ENCODE assay signal across 20 cellular contexts in the genomic region with DNA sequence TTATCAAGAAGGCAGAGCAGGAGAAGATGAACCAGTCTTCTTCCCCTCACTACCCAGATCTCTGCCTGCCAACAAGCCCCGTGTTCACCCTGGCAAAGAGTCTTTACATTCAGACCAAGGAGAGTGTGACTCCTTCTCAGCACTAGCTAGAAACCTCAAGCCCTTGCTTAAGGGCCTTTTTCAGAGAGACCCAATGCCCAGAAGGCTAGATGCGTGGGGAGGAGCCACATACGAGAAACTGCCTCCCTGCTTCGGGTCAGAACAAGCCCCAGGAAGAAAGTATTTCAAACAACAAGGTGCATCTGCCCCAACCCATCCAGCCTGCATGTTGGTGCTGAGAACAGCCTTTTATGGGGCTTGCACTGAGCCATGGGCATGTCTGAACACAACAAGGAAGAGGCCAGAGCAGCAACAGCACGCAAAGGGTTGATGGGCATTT.
A peak's percentile ranks its signal among the peaks of the same experiment; 100 is the strongest.
DNase-seq lines count a peak whose midpoint lies in the region; ATAC-seq, FAIRE-seq and TF ChIP-seq lines count a peak whose summit lies in the region.
"Had no signal": no experiment of that assay in that cellular context is flagged by ENCODE, and none has a peak within 500 bp of the region (broad histone marks: within the 10 kb centered on the region; RNA-seq: fewer than 3 reads in every experiment).

No MANE protein-coding gene starts in this region.

- H3K4me1 ChIP-seq in HUES64 (ENCODE audit: insufficient read depth, low read length) (peaks cover 84% of the 10 kb centered on the region), H1 (replicated peaks in 1 of 4; ENCODE audit: control insufficient read depth in 3 of 4, insufficient read depth in 4 of 4, low read length in 3 of 4) (peaks cover 13 to 47% (median 42%) of the 10 kb centered on the region in 4 experiments), mesendoderm (ENCODE audit: control insufficient read depth, low read depth, low read length) (peaks cover 36% of the 10 kb centered on the region)

- no peak for ATAC-seq in GM18907 (IDR thresholded peaks at IDR 0.05; ENCODE audit: unreplicated experiment)
- no peak for ATAC-seq in activated naive CD8-positive, alpha-beta T cell treated with anti-CD3 and anti-CD28 coated beads, Interleukin-2, amount 50 U/mL, for 24 hours

- TF ChIP-seq CTCF in H1 (IDR thresholded peaks at IDR 0.05; ENCODE audit: control extremely low read depth in 1 of 3, insufficient read depth in 1 of 3, low read depth in 1 of 3, low read length in 3 of 3): no peak
- no peak for TF ChIP-seq CTCF in GM10248 (IDR thresholded peaks at IDR 0.05; ENCODE audit: control extremely low read depth, extremely low read depth, low read depth, missing control alignments)

- CTCF ChIA-PET in H1 (lab: Charles Lee; ENCODE audit: partially characterized antibody): interaction anchor here (1.6 kb wide), 1 partner anchor 77 kb away, joined by 6 read pairs; no protein-coding TSS in a partner anchor
- CTCF ChIA-PET in GM10248 (lab: Yijun Ruan, JAX): no interaction called here

- H3K27ac ChIP-seq in HUES64 (ENCODE audit: low read depth, low read length) (no peak overlapping the region; the same call in 1 of the 2 replicates), H1 (ENCODE audit: low read depth, low read length) (no peak overlapping the region), mesendoderm (ENCODE audit: low read depth, low read length) (peak overlapping the region; percentile 25)
- H3K27ac ChIP-seq: thyroid gland had no signal

- H3K27ac Mint-ChIP-seq in activated naive CD8-positive, alpha-beta T cell treated with anti-CD3 and anti-CD28 coated beads, Interleukin-2, amount 50 U/mL, for 24 hours: no peak overlapping the region
- H3K27ac Mint-ChIP-seq: activated CD4-positive, alpha-beta memory T cell treated with anti-CD3 and anti-CD28 coated beads, Interleukin-2, amount 10 ng/mL, durations not matched to agents 7 days and 5 days had no signal

- no peaks in the 10 kb centered on the region for H3K79me1 ChIP-seq in H1 (ENCODE audit: low read depth, low read length)
- H3K79me1 ChIP-seq in mesendoderm (ENCODE audit: low read length): peaks cover 6% of the 10 kb centered on the region

- H2BK120ac ChIP-seq in H1 (replicated peaks; ENCODE audit: low read depth, low read length) (no peak overlapping the region), mesendoderm (ENCODE audit: low read depth, low read length) (no peak overlapping the region)

- H3K36me3 ChIP-seq in HUES64 (ENCODE audit: insufficient read depth, low read length): peaks cover 18% of the 10 kb centered on the region
- peaks cover 0 to 6% (median 2%) of the 10 kb centered on the region in 4 experiments; a peak in 2 of 8 replicates for H3K36me3 ChIP-seq in H1 (ENCODE audit: control insufficient read depth in 2 of 4, insufficient read depth in 4 of 4, low read length in 3 of 4)
- no peaks in the 10 kb centered on the region for H3K36me3 ChIP-seq in mesendoderm (ENCODE audit: control insufficient read depth, insufficient read depth, low read length)
- H3K36me3 ChIP-seq: thyroid gland had no signal

- H3K36me3 Mint-ChIP-seq in activated naive CD8-positive, alpha-beta T cell treated with anti-CD3 and anti-CD28 coated beads, Interleukin-2, amount 50 U/mL, for 24 hours (ENCODE audit: low read depth): no peaks in the 10 kb centered on the region

- H3K9me3 ChIP-seq in HUES64 (ENCODE audit: insufficient read depth, low read depth, low read length): no peaks in the 10 kb centered on the region
- H3K9me3 ChIP-seq in H1 (ENCODE audit: insufficient read depth in 2 of 2, low read depth in 1 of 2, low read length in 1 of 2): no peaks in the 10 kb centered on the region
- H3K9me3 ChIP-seq: thyroid gland had no signal

- H3K4ac ChIP-seq in H1 (replicated peaks; ENCODE audit: insufficient read length, low read depth, low read length) (no peak overlapping the region), mesendoderm (ENCODE audit: low read depth, low read length) (no peak overlapping the region)

- no peak overlapping the region for H2AFZ ChIP-seq in H1 (ENCODE audit: low read length)

- no peak; a peak in 1 of 3 replicates for TF ChIP-seq POLR2A in H1 (IDR thresholded peaks at IDR 0.05; ENCODE audit: control extremely low read depth in 1 of 2, low read depth in 2 of 2, low read length in 2 of 2)

- no peak overlapping the region for H4K91ac ChIP-seq in H1 (replicated peaks; ENCODE audit: insufficient read length, low read length)

- peaks cover 0 to 16% of the 10 kb centered on the region in 2 experiments; a peak in 2 of 4 replicates for H3K79me2 ChIP-seq in H1 (ENCODE audit: control insufficient read depth in 1 of 2, insufficient read depth in 2 of 2, low read length in 2 of 2)
- H3K79me2 ChIP-seq in mesendoderm (ENCODE audit: control insufficient read depth, insufficient read depth, low read length): peaks cover 10% of the 10 kb centered on the region

- TF ChIP-seq RAD21 in H1 (IDR thresholded peaks at IDR 0.05 in 1 of 2, conservative IDR thresholded peaks at IDR 0.05 in 1 of 2; ENCODE audit: low read depth in 2 of 2, low read length in 2 of 2): no peak

- H4K8ac ChIP-seq in H1 (ENCODE audit: extremely low read depth, insufficient read depth, low read length) (no peak overlapping the region), mesendoderm (ENCODE audit: low read depth, low read length) (no peak overlapping the region)

- POLR2A ChIA-PET in H1 (lab: Charles Lee; ENCODE audit: partially characterized antibody): interaction anchor here (1.2 kb wide), 1 partner anchor 47 kb away, joined by 3 read pairs; no protein-coding TSS in a partner anchor
- POLR2A ChIA-PET in GM10248 (lab: Yijun Ruan, JAX): no interaction called here

- no peak for DNase-seq in H1 (ENCODE audit: low read depth in 1 of 2, low spot score in 2 of 2)
- no peak for DNase-seq in mesendoderm
- peak; percentile 86 for DNase-seq in ureter (ENCODE audit: low spot score)
- no peak for DNase-seq in SK-N-DZ (ENCODE audit: low spot score)
- DNase-seq in activated naive CD8-positive, alpha-beta T cell treated with anti-CD3 and anti-CD28 coated beads, Interleukin-2, amount 50 U/mL, for 24 hours: no peak
- DNase-seq in GM10248 (ENCODE audit: extremely low spot score): no peak
- DNase-seq: activated CD4-positive, alpha-beta memory T cell treated with anti-CD3 and anti-CD28 coated beads, Interleukin-2, amount 10 ng/mL, durations not matched to agents 7 days and 5 days; activated gamma-delta T cell; activated T-cell treated with anti-CD3 and anti-CD28 coated beads for 4 hours; foreskin fibroblast; NCI-H1105; NCI-H510A treated with DMSO at 0.1 percent for 48 hours; NK-92 treated with Interleukin-12 subunit alpha and Interleukin-12 subunit beta, amount 100 ng/mL, for 24 hours; small intestine; stimulated activated naive CD4-positive, alpha-beta T cell; T1000; thyroid gland had no signal

- H4K5ac ChIP-seq in H1 (ENCODE audit: insufficient read length, low read depth, low read length) (no peak overlapping the region), mesendoderm (ENCODE audit: low read length) (no peak overlapping the region)

- peak overlapping the region; percentile 60 for H3K4me3 ChIP-seq in HUES64 (ENCODE audit: low read length)
- H3K4me3 ChIP-seq in H1 (ENCODE audit: extremely low read depth in 1 of 4, insufficient read depth in 2 of 4, low read depth in 3 of 4, low read length in 4 of 4): no peak overlapping the region
- no peak overlapping the region for H3K4me3 ChIP-seq in mesendoderm (ENCODE audit: low read length)
- H3K4me3 ChIP-seq: thyroid gland had no signal

- no peak overlapping the region for H3K56ac ChIP-seq in H1 (replicated peaks; ENCODE audit: insufficient read length, low read depth, low read length)
- peak overlapping the region; percentile 84 for H3K56ac ChIP-seq in mesendoderm (ENCODE audit: low read length)

- H3K18ac ChIP-seq in H1 (ENCODE audit: extremely low read depth, low read length) (no peak overlapping the region; the same call in 1 of the 2 replicates), mesendoderm (ENCODE audit: low read length) (peak overlapping the region; percentile 65)

- H3K4me2 ChIP-seq in H1 (ENCODE audit: insufficient read depth in 1 of 2, low read depth in 2 of 2, low read length in 2 of 2) (peak overlapping the region in 1 of 2 experiments; percentile 60; a peak in 3 of 4 replicates), mesendoderm (ENCODE audit: low read length) (peak overlapping the region; percentile 11)

- H2BK12ac ChIP-seq in H1 (ENCODE audit: low read depth, low read length): 0 out of 2 replicates have a peak overlapping the region, but pooled peaks have one; percentile 18

- H3K14ac ChIP-seq in H1 (ENCODE audit: insufficient read length): no peak overlapping the region

- H3K4me1 Mint-ChIP-seq in activated naive CD8-positive, alpha-beta T cell treated with anti-CD3 and anti-CD28 coated beads, Interleukin-2, amount 50 U/mL, for 24 hours: no peaks in the 10 kb centered on the region

- H3K9me3 Mint-ChIP-seq in activated naive CD8-positive, alpha-beta T cell treated with anti-CD3 and anti-CD28 coated beads, Interleukin-2, amount 50 U/mL, for 24 hours: no peaks in the 10 kb centered on the region
- H3K9me3 Mint-ChIP-seq: activated CD4-positive, alpha-beta memory T cell treated with anti-CD3 and anti-CD28 coated beads, Interleukin-2, amount 10 ng/mL, durations not matched to agents 7 days and 5 days had no signal

- H2BK15ac ChIP-seq in H1 (ENCODE audit: low read length) (peak overlapping the region; percentile 85), mesendoderm (replicated peaks; ENCODE audit: low read depth) (no peak overlapping the region)

- no peak for TF ChIP-seq EP300 in H1 (IDR thresholded peaks at IDR 0.05; ENCODE audit: borderline replicate concordance in 1 of 2, low read depth in 2 of 2, low read length in 2 of 2)

- no peak for FAIRE-seq in H1 (lab: Jason Lieb, UNC)
- FAIRE-seq: islet of Langerhans, small intestine had no signal

- H3K9ac ChIP-seq in HUES64 (ENCODE audit: low read depth, low read length): peak overlapping the region; percentile 69; the same call in 1 of the 2 replicates
- H3K9ac ChIP-seq in H1 (replicated peaks in 1 of 4; ENCODE audit: extremely low read depth in 1 of 4, low read depth in 3 of 4, low read length in 3 of 4): no peak overlapping the region
- H3K9ac ChIP-seq in mesendoderm (ENCODE audit: low read length): peak overlapping the region; percentile 74

- no peaks in the 10 kb centered on the region for H3K27me3 ChIP-seq in HUES64 (ENCODE audit: insufficient read depth, low read length)
- H3K27me3 ChIP-seq in H1 (replicated peaks in 1 of 4; ENCODE audit: control insufficient read depth in 3 of 4, extremely low read depth in 1 of 4, insufficient read depth in 3 of 4, low read length in 3 of 4): no peaks in the 10 kb centered on the region
- no peaks in the 10 kb centered on the region for H3K27me3 ChIP-seq in mesendoderm (ENCODE audit: insufficient read depth, low read length, poor library complexity)
- H3K27me3 ChIP-seq: thyroid gland had no signal

- no peak overlapping the region for H3K23ac ChIP-seq in H1 (ENCODE audit: insufficient read length)
- H3K23ac ChIP-seq in mesendoderm (ENCODE audit: low read length): peak overlapping the region; percentile 72

- 94% methylated on average over 5 of the region's 5 CpGs for WGBS in HUES64
- 89% methylated on average over 5 of the region's 5 CpGs; no CpG with 5 or more reads in 1 of the 2 experiments for WGBS in H1 (ENCODE audit: extremely low coverage in 1 of 2, insufficient coverage in 1 of 2, insufficient read length in 1 of 2, insufficient replicate concordance in 2 of 2, low coverage in 1 of 2, low lambda C conversion rate in 2 of 2, missing lambda C conversion rate in 1 of 2), 2 experiments
- no CpG with 5 or more reads among the region's 5 CpGs for WGBS in mesendoderm (ENCODE audit: extremely low coverage, insufficient coverage, low lambda C conversion rate)

- H3K4me3 Mint-ChIP-seq in activated naive CD8-positive, alpha-beta T cell treated with anti-CD3 and anti-CD28 coated beads, Interleukin-2, amount 50 U/mL, for 24 hours: no peak overlapping the region
- H3K4me3 Mint-ChIP-seq: activated CD4-positive, alpha-beta memory T cell treated with anti-CD3 and anti-CD28 coated beads, Interleukin-2, amount 10 ng/mL, durations not matched to agents 7 days and 5 days had no signal

- H2BK5ac ChIP-seq in H1 (ENCODE audit: low read depth, low read length) (peak overlapping the region; percentile 11; the same call in 1 of the 2 replicates), mesendoderm (ENCODE audit: low read length) (peak overlapping the region; percentile 57)

- no peaks in the 10 kb centered on the region for H4K20me1 ChIP-seq in H1 (replicated peaks in 1 of 2; ENCODE audit: control insufficient read depth in 1 of 2, insufficient read depth in 2 of 2, low read length in 2 of 2)

- peaks cover 20% of the 10 kb centered on the region for H3K27me3 Mint-ChIP-seq in activated naive CD8-positive, alpha-beta T cell treated with anti-CD3 and anti-CD28 coated beads, Interleukin-2, amount 50 U/mL, for 24 hours

- H2AK5ac ChIP-seq in H1 (ENCODE audit: low read depth, low read length) (peak overlapping the region; percentile 2; the same call in 1 of the 2 replicates), mesendoderm (ENCODE audit: low read length) (peak overlapping the region; percentile 35)

- 0 out of 2 replicates have a peak overlapping the region, but pooled peaks have one; percentile 13 for H2BK20ac ChIP-seq in H1 (ENCODE audit: low read length)

- H3K23me2 ChIP-seq in H1 (ENCODE audit: low read depth, low read length): no peaks in the 10 kb centered on the region; the same call in 1 of the 2 replicates

Comparison
In these comparisons a context has a peak if more than half of its experiments do, and no peak if none do; other contexts are left out.
1. H3K9ac ChIP-seq: peak in HUES64 (single experiment) and mesendoderm (single experiment); none in H1 (0 of 4).